Comparison of ENCODE assay signal across 31 cellular contexts in genomic region chr1:170567214-170567613, GRCh38.
"Had no signal": no experiment of that assay in that cellular context is flagged by ENCODE, and none has a peak within 500 bp of the region (broad histone marks: within the 10 kb centered on the region; RNA-seq: fewer than 3 reads in every experiment).

No MANE protein-coding gene starts in this region.

- DNase-seq: activated CD4-positive, alpha-beta memory T cell treated with anti-CD3 and anti-CD28 coated beads for 36 hours; activated CD4-positive, alpha-beta T cell treated with anti-CD3 and anti-CD28 coated beads for 36 hours; activated CD4-positive, alpha-beta T cell treated with anti-CD3 and anti-CD28 coated beads, Interleukin-2, amount 10 ng/mL, durations not matched to agents 24 days and 14 days; activated CD4-positive, CD25-positive, alpha-beta regulatory T cell; activated CD4-positive, CD25-positive, alpha-beta regulatory T cell treated with anti-CD3 and anti-CD28 coated beads, Interleukin-2, amount 50 U/mL, for 72 hours; activated CD8-positive, alpha-beta memory T cell treated with anti-CD3 and anti-CD28 coated beads, Interleukin-2, amount 10 ng/mL, durations not matched to agents 7 days and 5 days; activated CD8-positive, alpha-beta memory T cell treated with anti-CD3 and anti-CD28 coated beads, Interleukin-2, amount 50 U/mL, for 4 hours; activated CD8-positive, alpha-beta T cell treated with anti-CD3 and anti-CD28 coated beads, Interleukin-2, amount 10 ng/mL, durations not matched to agents 7 days and 5 days; activated effector memory CD4-positive, alpha-beta T cell treated with anti-CD3 and anti-CD28 coated beads, Interleukin-2, amount 50 U/mL, for 16 hours; activated naive CD4-positive, alpha-beta T cell treated with anti-CD3 and anti-CD28 coated beads for 36 hours; activated naive CD8-positive, alpha-beta T cell treated with anti-CD3 and anti-CD28 coated beads, Interleukin-2, amount 10 ng/mL, durations not matched to agents 7 days and 5 days; activated T-cell treated with anti-CD3 and anti-CD28 coated beads, Interleukin-2, amount 50 U/mL, for 1 hour; activated T-cell treated with anti-CD3 and anti-CD28 coated beads, Interleukin-2, amount 50 U/mL, for 48 hours; central memory CD4-positive, alpha-beta T cell; cerebellar nuclear complex; dermis blood vessel endothelial cell; effector CD4-positive, alpha-beta T cell; effector memory CD8-positive, alpha-beta T cell; erythroblast; foreskin keratinocyte; head of caudate nucleus; T-helper 2 cell had no signal

- H3K27ac ChIP-seq: ascending aorta, cardiac muscle cell, coronary artery, esophagus muscularis mucosa, foreskin keratinocyte had no signal

- H3K27ac Mint-ChIP-seq: activated CD4-positive, alpha-beta memory T cell treated with anti-CD3 and anti-CD28 coated beads for 36 hours; activated CD4-positive, alpha-beta T cell treated with anti-CD3 and anti-CD28 coated beads for 36 hours; activated CD4-positive, alpha-beta T cell treated with anti-CD3 and anti-CD28 coated beads, Interleukin-2, amount 10 ng/mL, durations not matched to agents 24 days and 14 days; activated CD8-positive, alpha-beta memory T cell treated with anti-CD3 and anti-CD28 coated beads, Interleukin-2, amount 10 ng/mL, durations not matched to agents 7 days and 5 days; activated CD8-positive, alpha-beta T cell treated with anti-CD3 and anti-CD28 coated beads, Interleukin-2, amount 10 ng/mL, durations not matched to agents 7 days and 5 days; activated naive CD4-positive, alpha-beta T cell treated with anti-CD3 and anti-CD28 coated beads for 36 hours; activated naive CD4-positive, alpha-beta T cell treated with anti-CD3 and anti-CD28 coated beads, Interleukin-2, amount 50 U/mL, for 72 hours; activated naive CD8-positive, alpha-beta T cell treated with anti-CD3 and anti-CD28 coated beads, Interleukin-2, amount 10 ng/mL, durations not matched to agents 7 days and 5 days; activated T-helper 1 cell treated with anti-CD3 and anti-CD28 coated beads, Interleukin-12 subunit alpha, Interleukin-12 subunit beta, Interleukin-2, Interleukin-4 antibody, amounts not matched to agents 30 ng/mL and 10 ng/mL and 1 ng/mL, durations not matched to agents 14 hours and 24 hours and 36 hours; activated T-helper 2 cell treated with anti-CD3 and anti-CD28 coated beads, Interferon-gamma antibody, Interleukin-2, Interleukin-4, amounts not matched to agents 10 μg/mL and 5 μg/mL and 100 μg/mL, durations not matched to agents 14 hours and 24 hours and 36 hours; brain; effector memory CD8-positive, alpha-beta T cell had no signal

- H3K4me3 Mint-ChIP-seq: activated CD4-positive, alpha-beta memory T cell treated with anti-CD3 and anti-CD28 coated beads for 36 hours; activated CD4-positive, alpha-beta T cell treated with anti-CD3 and anti-CD28 coated beads for 36 hours; activated CD4-positive, alpha-beta T cell treated with anti-CD3 and anti-CD28 coated beads, Interleukin-2, amount 10 ng/mL, durations not matched to agents 24 days and 14 days; activated CD8-positive, alpha-beta memory T cell treated with anti-CD3 and anti-CD28 coated beads, Interleukin-2, amount 10 ng/mL, durations not matched to agents 7 days and 5 days; activated CD8-positive, alpha-beta T cell treated with anti-CD3 and anti-CD28 coated beads, Interleukin-2, amount 10 ng/mL, durations not matched to agents 7 days and 5 days; activated naive CD4-positive, alpha-beta T cell treated with anti-CD3 and anti-CD28 coated beads for 36 hours; activated naive CD8-positive, alpha-beta T cell treated with anti-CD3 and anti-CD28 coated beads, Interleukin-2, amount 10 ng/mL, durations not matched to agents 7 days and 5 days; activated T-helper 1 cell treated with anti-CD3 and anti-CD28 coated beads, Interleukin-12 subunit alpha, Interleukin-12 subunit beta, Interleukin-2, Interleukin-4 antibody, amounts not matched to agents 30 ng/mL and 10 ng/mL and 1 ng/mL, durations not matched to agents 14 hours and 24 hours and 36 hours; brain; effector memory CD8-positive, alpha-beta T cell had no signal

- H3K4me3 ChIP-seq: ascending aorta, breast epithelium, cardiac muscle cell, coronary artery, esophagus muscularis mucosa had no signal

- H3K27me3 ChIP-seq: ascending aorta, breast epithelium, cardiac muscle cell, esophagus muscularis mucosa, foreskin keratinocyte had no signal

- H3K36me3 Mint-ChIP-seq: activated CD8-positive, alpha-beta memory T cell treated with anti-CD3 and anti-CD28 coated beads, Interleukin-2, amount 10 ng/mL, durations not matched to agents 7 days and 5 days; brain had no signal

- ATAC-seq: activated CD4-positive, alpha-beta T cell treated with anti-CD3 and anti-CD28 coated beads for 36 hours; activated CD8-positive, alpha-beta memory T cell treated with anti-CD3 and anti-CD28 coated beads, Interleukin-2, amount 10 ng/mL, durations not matched to agents 7 days and 5 days; activated CD8-positive, alpha-beta T cell treated with anti-CD3 and anti-CD28 coated beads, Interleukin-2, amount 10 ng/mL, durations not matched to agents 7 days and 5 days; activated naive CD4-positive, alpha-beta T cell treated with anti-CD3 and anti-CD28 coated beads, Interleukin-2, amount 50 U/mL, for 72 hours; effector memory CD8-positive, alpha-beta T cell; foreskin keratinocyte had no signal

- H3K36me3 ChIP-seq: ascending aorta, breast epithelium, cardiac muscle cell, esophagus muscularis mucosa had no signal

- H3K9me3 ChIP-seq: breast epithelium, esophagus muscularis mucosa had no signal
